ENCODE assay signal across 8 cellular contexts in the genomic region with DNA sequence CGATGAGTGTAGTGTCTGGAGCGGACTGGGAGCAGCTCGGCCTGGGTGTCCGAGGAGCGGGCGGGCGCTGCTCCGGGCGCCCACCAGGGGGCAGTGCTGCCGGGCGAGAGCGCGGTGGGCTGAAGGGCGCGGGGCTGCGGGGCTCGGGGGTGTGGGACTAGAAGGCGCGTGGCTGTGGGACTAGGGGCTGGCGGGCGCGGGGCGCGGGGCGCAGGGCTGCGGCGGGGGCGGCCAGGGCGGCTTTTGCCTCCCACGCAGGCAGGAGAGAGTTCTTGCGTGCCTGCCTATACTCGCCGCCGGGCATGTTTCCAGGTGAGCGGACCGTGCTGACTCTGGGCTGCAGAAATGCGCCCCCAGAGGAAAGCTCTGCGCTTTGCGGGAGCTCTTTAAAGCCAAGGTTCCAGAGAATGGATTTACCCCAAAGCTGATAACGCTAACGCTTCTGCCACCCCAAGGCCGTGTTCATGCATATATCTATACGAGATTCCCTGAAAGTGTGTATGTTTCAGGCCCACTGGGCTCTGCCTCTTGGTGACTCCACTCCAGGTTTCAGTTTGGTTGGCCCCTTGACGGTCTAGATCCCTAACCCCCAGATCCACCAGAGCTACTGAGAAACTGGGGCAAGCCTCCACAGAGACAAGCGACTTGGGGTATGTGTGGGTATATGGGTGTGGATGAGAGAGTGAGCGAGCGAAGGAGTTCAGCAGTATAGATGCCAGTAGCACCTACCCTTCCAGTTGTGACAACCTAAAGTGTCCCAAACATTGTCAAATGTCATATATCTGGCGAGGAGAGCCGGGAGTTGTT. TPM values are rescaled to one million over a fixed set of nuclear protein-coding genes. Genes with fewer than 3 reads are reported as not detected.
A peak's percentile ranks its signal among the peaks of the same experiment; 100 is the strongest.
DNase-seq lines count a peak whose midpoint lies in the region; ATAC-seq and TF ChIP-seq lines count a peak whose summit lies in the region.

No MANE protein-coding gene starts in this region.

- DNase-seq in AML-193 (lab: John Stamatoyannopoulos, UW): peak; percentile 34 to 49
- DNase-seq in activated T-cell treated with anti-CD3 and anti-CD28 coated beads, Interleukin-2, amount 50 U/mL, for 72 hours: peak; percentile 80 to 84
- DNase-seq in fibroblast of peridontal ligament (ENCODE audit: extremely low read depth): peak; percentile 77
- DNase-seq in stimulated activated naive B cell treated with anti-CD40 and anti-IgM and Interleukin-4, amounts not matched to agents 10 μg/mL and 1 μg/mL and 100 μg/mL, for 72 hours: peak; percentile 62

- no peaks in the 10 kb centered on the region for H3K9me2 ChIP-seq in OCI-LY1 (ENCODE audit: low read depth, low read length)

- H3K4me1 Mint-ChIP-seq in activated T-cell treated with anti-CD3 and anti-CD28 coated beads, Interleukin-2, amount 50 U/mL, for 72 hours (ENCODE audit: low read depth): peaks cover 6% of the 10 kb centered on the region
- peaks cover 8% of the 10 kb centered on the region for H3K4me1 Mint-ChIP-seq in nephron
- peaks cover 8 to 16% of the 10 kb centered on the region in 2 donors for H3K4me1 Mint-ChIP-seq in stimulated activated naive B cell treated with anti-CD40 and anti-IgM and Interleukin-4, amounts not matched to agents 10 μg/mL and 1 μg/mL and 100 μg/mL, for 72 hours

- no peaks in the 10 kb centered on the region for H3K36me3 Mint-ChIP-seq in activated T-cell treated with anti-CD3 and anti-CD28 coated beads, Interleukin-2, amount 50 U/mL, for 72 hours (ENCODE audit: insufficient read depth in 2 of 2)
- no peaks in the 10 kb centered on the region for H3K36me3 Mint-ChIP-seq in nephron (ENCODE audit: low read depth)
- no peaks in the 10 kb centered on the region for H3K36me3 Mint-ChIP-seq in stimulated activated naive B cell treated with anti-CD40 and anti-IgM and Interleukin-4, amounts not matched to agents 10 μg/mL and 1 μg/mL and 100 μg/mL, for 72 hours

- no peaks in the 10 kb centered on the region for H3K36me3 ChIP-seq in OCI-LY1 (ENCODE audit: insufficient read depth, low read length)

- peak overlapping the region; percentile 36; the same call in 1 of the 2 replicates for H3K9ac ChIP-seq in OCI-LY1 (ENCODE audit: low read length)

- no peaks in the 10 kb centered on the region for H3K79me2 ChIP-seq in OCI-LY1 (ENCODE audit: insufficient read depth, low read length)

- TF ChIP-seq CTCF in OCI-LY1 (IDR thresholded peaks at IDR 0.05; ENCODE audit: low read length): peak; percentile 91
- peak; percentile 78 to 88 (median 79) for TF ChIP-seq CTCF in nephron (IDR thresholded peaks at IDR 0.05; ENCODE audit: unreplicated experiment in 3 of 3)

- H4K20me1 ChIP-seq in OCI-LY1 (ENCODE audit: insufficient read depth, low read length): no peaks in the 10 kb centered on the region

- H3K4me3 Mint-ChIP-seq in activated T-cell treated with anti-CD3 and anti-CD28 coated beads, Interleukin-2, amount 50 U/mL, for 72 hours: peak overlapping the region; percentile 88 to 89
- peak overlapping the region; percentile 81 to 90 (median 84) for H3K4me3 Mint-ChIP-seq in nephron
- H3K4me3 Mint-ChIP-seq in stimulated activated naive B cell treated with anti-CD40 and anti-IgM and Interleukin-4, amounts not matched to agents 10 μg/mL and 1 μg/mL and 100 μg/mL, for 72 hours: peak overlapping the region; percentile 74 to 86

- H3K4me1 ChIP-seq in OCI-LY1 (ENCODE audit: insufficient read depth, low read length, severe bottlenecking): no peaks in the 10 kb centered on the region

- ATAC-seq in GM19023 (IDR thresholded peaks at IDR 0.05; ENCODE audit: unreplicated experiment): peak; percentile 94
- peak; percentile 96 for ATAC-seq in HG03175 (IDR thresholded peaks at IDR 0.05; ENCODE audit: unreplicated experiment)
- peak; percentile 93 to 94 for ATAC-seq in activated T-cell treated with anti-CD3 and anti-CD28 coated beads, Interleukin-2, amount 50 U/mL, for 72 hours (replicated peaks in 1 of 2)
- peak; percentile 93 to 95 for ATAC-seq in stimulated activated naive B cell treated with anti-CD40 and anti-IgM and Interleukin-4, amounts not matched to agents 10 μg/mL and 1 μg/mL and 100 μg/mL, for 72 hours (replicated peaks)

- no peak overlapping the region for H3K27ac Mint-ChIP-seq in activated T-cell treated with anti-CD3 and anti-CD28 coated beads, Interleukin-2, amount 50 U/mL, for 72 hours
- peak overlapping the region in 1 of 3 experiments; percentile 54 for H3K27ac Mint-ChIP-seq in nephron
- no peak overlapping the region for H3K27ac Mint-ChIP-seq in stimulated activated naive B cell treated with anti-CD40 and anti-IgM and Interleukin-4, amounts not matched to agents 10 μg/mL and 1 μg/mL and 100 μg/mL, for 72 hours

- no peak overlapping the region for H2AFZ ChIP-seq in OCI-LY1 (ENCODE audit: low read length)

- H3K27me3 Mint-ChIP-seq in activated T-cell treated with anti-CD3 and anti-CD28 coated beads, Interleukin-2, amount 50 U/mL, for 72 hours (ENCODE audit: low read depth): no peaks in the 10 kb centered on the region
- H3K27me3 Mint-ChIP-seq in nephron (ENCODE audit: low read depth): peaks cover 13% of the 10 kb centered on the region
- H3K27me3 Mint-ChIP-seq in stimulated activated naive B cell treated with anti-CD40 and anti-IgM and Interleukin-4, amounts not matched to agents 10 μg/mL and 1 μg/mL and 100 μg/mL, for 72 hours: peaks cover 0 to 12% of the 10 kb centered on the region in 2 donors

- H3K27me3 ChIP-seq in OCI-LY1 (ENCODE audit: insufficient read depth, low read length): no peaks in the 10 kb centered on the region; the same call in 1 of the 2 replicates

- no peaks in the 10 kb centered on the region for H3K9me3 ChIP-seq in OCI-LY1 (ENCODE audit: low read length)

- peak overlapping the region; percentile 59 for H3K4me3 ChIP-seq in OCI-LY1 (ENCODE audit: low read depth, low read length, poor library complexity, severe bottlenecking)

- peak overlapping the region; percentile 51 for H3K4me2 ChIP-seq in OCI-LY1 (ENCODE audit: low read length)

- no peaks in the 10 kb centered on the region for H3F3A ChIP-seq in OCI-LY1 (ENCODE audit: insufficient read depth, low read length)

- no peaks in the 10 kb centered on the region for H3K9me3 Mint-ChIP-seq in activated T-cell treated with anti-CD3 and anti-CD28 coated beads, Interleukin-2, amount 50 U/mL, for 72 hours
- H3K9me3 Mint-ChIP-seq in nephron: no peaks in the 10 kb centered on the region
- no peaks in the 10 kb centered on the region for H3K9me3 Mint-ChIP-seq in stimulated activated naive B cell treated with anti-CD40 and anti-IgM and Interleukin-4, amounts not matched to agents 10 μg/mL and 1 μg/mL and 100 μg/mL, for 72 hours

- H3K27ac ChIP-seq in OCI-LY1 (ENCODE audit: low read depth, low read length, poor library complexity, severe bottlenecking): no peak overlapping the region

RNA-seq across cellular contexts. Expression of a gene that starts 56.2 kb away (rescaled TPM):
- total RNA-seq in activated T-cell treated with anti-CD3 and anti-CD28 coated beads, Interleukin-2, amount 50 U/mL, for 72 hours: 1 to 10 TPM; 2.4 to 2.8 TPM
